ENCODE assay signal across 21 cellular contexts in genomic region chr17:28395426-28395825, GRCh38. TPM values are rescaled to one million over a fixed set of nuclear protein-coding genes. Genes with fewer than 3 reads are reported as not detected.
A peak's percentile ranks its signal among the peaks of the same experiment; 100 is the strongest.
DNase-seq lines count a peak whose midpoint lies in the region; ATAC-seq and TF ChIP-seq lines count a peak whose summit lies in the region.
"Had no signal": no experiment of that assay in that cellular context is flagged by ENCODE, and none has a peak within 500 bp of the region (broad histone marks: within the 10 kb centered on the region; RNA-seq: fewer than 3 reads in every experiment).

No MANE protein-coding gene starts in this region.

- no peaks in the 10 kb centered on the region for H3K27me3 Mint-ChIP-seq in activated naive CD4-positive, alpha-beta T cell treated with anti-CD3 and anti-CD28 coated beads for 36 hours (ENCODE audit: low read depth)
- no peaks in the 10 kb centered on the region for H3K27me3 Mint-ChIP-seq in activated T-helper 17 cell treated with anti-CD3 and anti-CD28 coated beads, Interleukin-2, amount 50 U/mL, for 72 hours
- H3K27me3 Mint-ChIP-seq: CD4-positive, alpha-beta T cell; IgD-negative memory B cell had no signal

- no peak overlapping the region for H2BK15ac ChIP-seq in mesendoderm (replicated peaks; ENCODE audit: low read depth)

- no peak for DNase-seq in activated naive CD4-positive, alpha-beta T cell treated with anti-CD3 and anti-CD28 coated beads, Interleukin-2, amount 50 U/mL, for 72 hours (ENCODE audit: low spot score in 2 of 2)
- no peak for DNase-seq in activated naive CD4-positive, alpha-beta T cell treated with anti-CD3 and anti-CD28 coated beads for 36 hours
- DNase-seq in mesendoderm, result peak; percentile 77
- no peak for DNase-seq in smooth muscle cell (lab: John Stamatoyannopoulos, UW; ENCODE audit: unreplicated experiment)
- no peak for DNase-seq in left colon
- no peak for DNase-seq in NCI-H2227 (lab: John Stamatoyannopoulos, UW; ENCODE audit: unreplicated experiment)
- DNase-seq: AML-193; Calu3; CD4-positive, alpha-beta T cell; DND-41 had no signal

- peaks cover 0 to 9% of the 10 kb centered on the region in 2 donors for H3K36me3 Mint-ChIP-seq in activated naive CD4-positive, alpha-beta T cell treated with anti-CD3 and anti-CD28 coated beads, Interleukin-2, amount 50 U/mL, for 72 hours
- peaks cover 4% of the 10 kb centered on the region for H3K36me3 Mint-ChIP-seq in activated naive CD4-positive, alpha-beta T cell treated with anti-CD3 and anti-CD28 coated beads for 36 hours (ENCODE audit: low read depth)
- peaks cover 60% of the 10 kb centered on the region for H3K36me3 Mint-ChIP-seq in activated T-helper 17 cell treated with anti-CD3 and anti-CD28 coated beads, Interleukin-2, amount 50 U/mL, for 72 hours (ENCODE audit: low read depth)

- H4K8ac ChIP-seq in mesendoderm (ENCODE audit: low read depth, low read length), result no peak overlapping the region

- intact Hi-C loops in activated naive CD4-positive, alpha-beta T cell treated with anti-CD3 and anti-CD28 coated beads for 36 hours (cut with micrococcal nuclease), result no loop called here
- intact Hi-C loops in left colon (cut with DNase I, micrococcal nuclease), result no loop called here

- WGBS in mesendoderm (ENCODE audit: extremely low coverage, insufficient coverage, low lambda C conversion rate), result no CpG with 5 or more reads among the region's 2 CpGs
- WGBS in smooth muscle cell (ENCODE audit: low lambda C conversion rate), result 66% methylated on average over 2 of the region's 2 CpGs

- no peaks in the 10 kb centered on the region for H4K20me1 ChIP-seq in smooth muscle cell (ENCODE audit: low read depth)

- no peak overlapping the region for H2AFZ ChIP-seq in smooth muscle cell (ENCODE audit: low read depth)

- no peak overlapping the region for H2AK5ac ChIP-seq in mesendoderm (ENCODE audit: low read length)

- H3K36me3 ChIP-seq in mesendoderm (ENCODE audit: control insufficient read depth, insufficient read depth, low read length) (no peaks in the 10 kb centered on the region), smooth muscle cell (ENCODE audit: low read depth) (no peaks in the 10 kb centered on the region)

- H4K5ac ChIP-seq in mesendoderm (ENCODE audit: low read length), result no peak overlapping the region

- H3K9me3 Mint-ChIP-seq in activated naive CD4-positive, alpha-beta T cell treated with anti-CD3 and anti-CD28 coated beads, Interleukin-2, amount 50 U/mL, for 72 hours, result no peaks in the 10 kb centered on the region
- H3K9me3 Mint-ChIP-seq in activated naive CD4-positive, alpha-beta T cell treated with anti-CD3 and anti-CD28 coated beads for 36 hours, result no peaks in the 10 kb centered on the region
- H3K9me3 Mint-ChIP-seq in activated T-helper 17 cell treated with anti-CD3 and anti-CD28 coated beads, Interleukin-2, amount 50 U/mL, for 72 hours, result no peaks in the 10 kb centered on the region
- H3K9me3 Mint-ChIP-seq: CD4-positive, alpha-beta T cell; IgD-negative memory B cell had no signal

- H3K9me3 ChIP-seq in smooth muscle cell (replicated peaks; ENCODE audit: low read depth), result no peaks in the 10 kb centered on the region
- H3K9me3 ChIP-seq: A549, HAP-1 had no signal

- CTCF ChIA-PET in activated naive CD4-positive, alpha-beta T cell treated with anti-CD3 and anti-CD28 coated beads for 36 hours (lab: Charles Lee), result interaction anchor here (0.6 kb wide), 1 partner anchor 22 kb away, joined by 3 read pairs; no protein-coding TSS in a partner anchor

- no peak overlapping the region for H3K4me3 Mint-ChIP-seq in activated naive CD4-positive, alpha-beta T cell treated with anti-CD3 and anti-CD28 coated beads for 36 hours
- no peak overlapping the region for H3K4me3 Mint-ChIP-seq in activated T-helper 17 cell treated with anti-CD3 and anti-CD28 coated beads, Interleukin-2, amount 50 U/mL, for 72 hours
- H3K4me3 Mint-ChIP-seq: CD4-positive, alpha-beta T cell; IgD-negative memory B cell had no signal

- no peak overlapping the region for H3K18ac ChIP-seq in mesendoderm (ENCODE audit: low read length)

- no peak overlapping the region for H2BK120ac ChIP-seq in mesendoderm (ENCODE audit: low read depth, low read length)

- H3K4me3 ChIP-seq in mesendoderm (ENCODE audit: low read length), result no peak overlapping the region
- no peak overlapping the region for H3K4me3 ChIP-seq in smooth muscle cell
- H3K4me3 ChIP-seq: A549, GM12878, HAP-1 had no signal

- H3K4me1 ChIP-seq in mesendoderm (ENCODE audit: control insufficient read depth, low read depth, low read length), result peaks cover 22% of the 10 kb centered on the region
- no peaks in the 10 kb centered on the region for H3K4me1 ChIP-seq in smooth muscle cell (ENCODE audit: low read depth)
- H3K4me1 ChIP-seq: HAP-1 had no signal

- no peaks in the 10 kb centered on the region for H3K79me1 ChIP-seq in mesendoderm (ENCODE audit: low read length)

- H3K56ac ChIP-seq in mesendoderm (ENCODE audit: low read length), result peak overlapping the region; percentile 44

- peak overlapping the region; percentile 9 to 22 for H3K27ac Mint-ChIP-seq in activated naive CD4-positive, alpha-beta T cell treated with anti-CD3 and anti-CD28 coated beads, Interleukin-2, amount 50 U/mL, for 72 hours
- no peak overlapping the region for H3K27ac Mint-ChIP-seq in activated naive CD4-positive, alpha-beta T cell treated with anti-CD3 and anti-CD28 coated beads for 36 hours
- H3K27ac Mint-ChIP-seq in activated T-helper 17 cell treated with anti-CD3 and anti-CD28 coated beads, Interleukin-2, amount 50 U/mL, for 72 hours, result peak overlapping the region; percentile 43
- H3K27ac Mint-ChIP-seq: CD4-positive, alpha-beta T cell; IgD-negative memory B cell had no signal

- H3K23ac ChIP-seq in mesendoderm (ENCODE audit: low read length), result no peak overlapping the region

- H3K4ac ChIP-seq in mesendoderm (ENCODE audit: low read depth, low read length), result peak overlapping the region; percentile 45

- H3K4me2 ChIP-seq in mesendoderm (ENCODE audit: low read length) (no peak overlapping the region), smooth muscle cell (peak overlapping the region; percentile 20)
- H3K4me2 ChIP-seq: A549 had no signal

- H3K27ac ChIP-seq in mesendoderm (ENCODE audit: low read depth, low read length) (no peak overlapping the region), smooth muscle cell (ENCODE audit: low read depth) (peak overlapping the region; percentile 16)
- H3K27ac ChIP-seq: 22Rv1, A549, C4-2B had no signal

- H3K9ac ChIP-seq in mesendoderm (ENCODE audit: low read length) (no peak overlapping the region), smooth muscle cell (ENCODE audit: low read depth) (no peak overlapping the region)

- H3K79me2 ChIP-seq in mesendoderm (ENCODE audit: control insufficient read depth, insufficient read depth, low read length) (no peaks in the 10 kb centered on the region), smooth muscle cell (ENCODE audit: low read depth) (no peaks in the 10 kb centered on the region)

- ATAC-seq in activated naive CD4-positive, alpha-beta T cell treated with anti-CD3 and anti-CD28 coated beads, Interleukin-2, amount 50 U/mL, for 72 hours, result no peak
- ATAC-seq in activated T-helper 17 cell treated with anti-CD3 and anti-CD28 coated beads, Interleukin-2, amount 50 U/mL, for 72 hours (replicated peaks), result no peak
- ATAC-seq in HG02798 (IDR thresholded peaks at IDR 0.05; ENCODE audit: poor library complexity, unreplicated experiment), result no peak
- ATAC-seq in left colon, result no peak
- ATAC-seq: GM12878 had no signal

- H3F3A ChIP-seq in smooth muscle cell (ENCODE audit: low read depth), result peaks cover 7% of the 10 kb centered on the region

- no peaks in the 10 kb centered on the region for H3K4me1 Mint-ChIP-seq in activated naive CD4-positive, alpha-beta T cell treated with anti-CD3 and anti-CD28 coated beads for 36 hours (ENCODE audit: low read depth)
- H3K4me1 Mint-ChIP-seq in activated T-helper 17 cell treated with anti-CD3 and anti-CD28 coated beads, Interleukin-2, amount 50 U/mL, for 72 hours, result no peaks in the 10 kb centered on the region
- H3K4me1 Mint-ChIP-seq: IgD-negative memory B cell had no signal

- no peak overlapping the region for H2BK5ac ChIP-seq in mesendoderm (ENCODE audit: low read length)

- no peaks in the 10 kb centered on the region for H3K27me3 ChIP-seq in mesendoderm (ENCODE audit: insufficient read depth, low read length, poor library complexity)
- no peaks in the 10 kb centered on the region for H3K27me3 ChIP-seq in smooth muscle cell (ENCODE audit: low read depth)

- TF ChIP-seq CTCF in smooth muscle cell (IDR thresholded peaks at IDR 0.05; ENCODE audit: borderline replicate concordance, insufficient read depth, poor library complexity, severe bottlenecking), result no peak

RNA-seq across cellular contexts. Expression of gene SLC46A1, which starts 10.6 kb away (rescaled TPM):
- 1 to 10 TPM; 1.8 to 3.6 TPM for total RNA-seq in activated naive CD4-positive, alpha-beta T cell treated with anti-CD3 and anti-CD28 coated beads, Interleukin-2, amount 50 U/mL, for 72 hours
- total RNA-seq in activated naive CD4-positive, alpha-beta T cell treated with anti-CD3 and anti-CD28 coated beads for 36 hours, result 1 to 10 TPM; 1.8 to 2.4 TPM
- total RNA-seq in activated T-helper 17 cell treated with anti-CD3 and anti-CD28 coated beads, Interleukin-2, amount 50 U/mL, for 72 hours, result 1 to 10 TPM; 2.5 to 4.4 TPM
- polyA plus RNA-seq in mesendoderm (2013, experiment 1 of 2), result 7.0 TPM
- 6.5 TPM for polyA plus RNA-seq in mesendoderm (2013, experiment 2 of 2)
- total RNA-seq in smooth muscle cell (5.1 and 20.9 TPM in 2 replicates), left colon (10 to 100 TPM in 1 of 2 donors, 1 to 10 TPM in 1; 6.3 to 17.5 TPM)
- polyA plus RNA-seq in smooth muscle cell, result 7.0 and 10.3 TPM in 2 replicates

RNA-seq across cellular contexts. Expression of gene SARM1, which starts 23.9 kb away (rescaled TPM):
- total RNA-seq in activated naive CD4-positive, alpha-beta T cell treated with anti-CD3 and anti-CD28 coated beads, Interleukin-2, amount 50 U/mL, for 72 hours, result 10 to 100 TPM; 13.9 to 29.5 TPM
- total RNA-seq in activated naive CD4-positive, alpha-beta T cell treated with anti-CD3 and anti-CD28 coated beads for 36 hours, result 10 to 100 TPM; 11.7 to 12.3 TPM
- 10 to 100 TPM; 30.1 to 33.7 TPM for total RNA-seq in activated T-helper 17 cell treated with anti-CD3 and anti-CD28 coated beads, Interleukin-2, amount 50 U/mL, for 72 hours
- 2.2 TPM for polyA plus RNA-seq in mesendoderm (2013, experiment 1 of 2)
- 2.6 TPM for polyA plus RNA-seq in mesendoderm (2013, experiment 2 of 2)
- total RNA-seq in smooth muscle cell (8.2 and 13.4 TPM in 2 replicates), left colon (10 to 100 TPM; 11.7 to 12.7 TPM)
- polyA plus RNA-seq in smooth muscle cell, result 8.3 and 8.7 TPM in 2 replicates

RNA-seq across cellular contexts. Expression of gene VTN, which starts 25.3 kb away (rescaled TPM):
- under 1 TPM; 0.34 to 0.53 TPM for total RNA-seq in activated naive CD4-positive, alpha-beta T cell treated with anti-CD3 and anti-CD28 coated beads, Interleukin-2, amount 50 U/mL, for 72 hours
- not detected for total RNA-seq in activated naive CD4-positive, alpha-beta T cell treated with anti-CD3 and anti-CD28 coated beads for 36 hours
- under 1 TPM; 0.16 to 0.43 TPM for total RNA-seq in activated T-helper 17 cell treated with anti-CD3 and anti-CD28 coated beads, Interleukin-2, amount 50 U/mL, for 72 hours
- not detected for polyA plus RNA-seq in mesendoderm (2013, experiment 1 of 2)
- 0.04 TPM for polyA plus RNA-seq in mesendoderm (2013, experiment 2 of 2)
- 60.3 and 90.5 TPM in 2 replicates for total RNA-seq in smooth muscle cell
- 71.2 and 90.3 TPM in 2 replicates for polyA plus RNA-seq in smooth muscle cell
- under 1 TPM in 1 of 2 donors, not detected in 1; 0.11 TPM for total RNA-seq in left colon
- total RNA-seq: Calu3, H1 had no signal
- polyA plus RNA-seq: IgD-negative memory B cell had no signal

RNA-seq across cellular contexts. Expression of gene SEBOX, which starts 30.4 kb away (rescaled TPM):
- total RNA-seq in activated naive CD4-positive, alpha-beta T cell treated with anti-CD3 and anti-CD28 coated beads, Interleukin-2, amount 50 U/mL, for 72 hours, result not detected
- total RNA-seq in activated naive CD4-positive, alpha-beta T cell treated with anti-CD3 and anti-CD28 coated beads for 36 hours, result not detected
- not detected for total RNA-seq in activated T-helper 17 cell treated with anti-CD3 and anti-CD28 coated beads, Interleukin-2, amount 50 U/mL, for 72 hours
- polyA plus RNA-seq in mesendoderm (2013, experiment 1 of 2), result not detected
- not detected for polyA plus RNA-seq in mesendoderm (2013, experiment 2 of 2)
- not detected in 2 replicates for total RNA-seq in smooth muscle cell
- not detected in 2 replicates for polyA plus RNA-seq in smooth muscle cell
- not detected for total RNA-seq in left colon
- total RNA-seq: Calu3; CD4-positive, alpha-beta T cell; G401; GM12878; H1 had no signal
- polyA plus RNA-seq: A549, BJ, GM12878, H1, IgD-negative memory B cell had no signal

RNA-seq across cellular contexts. Expression of gene POLDIP2, which starts 38.1 kb away (rescaled TPM):
- total RNA-seq in activated naive CD4-positive, alpha-beta T cell treated with anti-CD3 and anti-CD28 coated beads, Interleukin-2, amount 50 U/mL, for 72 hours, result 10 to 100 TPM; 62.2 to 83.4 TPM
- total RNA-seq in activated naive CD4-positive, alpha-beta T cell treated with anti-CD3 and anti-CD28 coated beads for 36 hours, result 10 to 100 TPM; 74.6 to 76.5 TPM
- total RNA-seq in activated T-helper 17 cell treated with anti-CD3 and anti-CD28 coated beads, Interleukin-2, amount 50 U/mL, for 72 hours, result 100 to 1,000 TPM in 1 of 2 donors, 10 to 100 TPM in 1; 48.9 to 109 TPM
- 70.0 TPM for polyA plus RNA-seq in mesendoderm (2013, experiment 1 of 2)
- 71.5 TPM for polyA plus RNA-seq in mesendoderm (2013, experiment 2 of 2)
- total RNA-seq in smooth muscle cell (52.6 and 55.0 TPM in 2 replicates), left colon (10 to 100 TPM; 80.6 to 82.5 TPM)
- 82.9 and 83.2 TPM in 2 replicates for polyA plus RNA-seq in smooth muscle cell

Comparison
In these comparisons a context has a peak if more than half of its experiments do, and no peak if none do; other contexts are left out.
1. RNA of gene VTN, which starts 25.3 kb away (total RNA-seq): 60.3 to 90.5 TPM in smooth muscle cell; 0.34 to 0.53 TPM in activated naive CD4-positive, alpha-beta T cell treated with anti-CD3 and anti-CD28 coated beads, Interleukin-2, amount 50 U/mL, for 72 hours, 0.16 to 0.43 TPM in activated T-helper 17 cell treated with anti-CD3 and anti-CD28 coated beads, Interleukin-2, amount 50 U/mL, for 72 hours, 0.11 TPM in left colon and not detected in activated naive CD4-positive, alpha-beta T cell treated with anti-CD3 and anti-CD28 coated beads for 36 hours; every median in the first group is over 10 times any median in the second.